1 cellular context compared by ENCODE assay signal in genomic region chr11:73162196-73162740, GRCh38.
TF ChIP-seq lines count a peak whose summit lies in the region.

No MANE protein-coding gene starts in this region.

TF ChIP-seq in IMR-90, 13 proteins besides CTCF, POLR2A, EP300 and RAD21 (continued from another document):
- TF ChIP-seq ELK1 (IDR thresholded peaks at IDR 0.05; ENCODE audit: borderline replicate concordance, low read depth, low read length): no peak
- TF ChIP-seq CHD1 (IDR thresholded peaks at IDR 0.05; ENCODE audit: low read depth, low read length): no peak
- TF ChIP-seq MAZ (IDR thresholded peaks at IDR 0.05; ENCODE audit: borderline replicate concordance, low read depth, low read length): no peak
- no peak for TF ChIP-seq RFX5 (IDR thresholded peaks at IDR 0.05; ENCODE audit: low read depth, low read length)
- no peak for TF ChIP-seq USF2 (IDR thresholded peaks at IDR 0.05; ENCODE audit: low read depth, low read length)
- TF ChIP-seq CEBPB (IDR thresholded peaks at IDR 0.05; ENCODE audit: low read depth, low read length): no peak
- TF ChIP-seq NFE2L2 (IDR thresholded peaks at IDR 0.05; ENCODE audit: low read depth, low read length): no peak
- no peak for TF ChIP-seq MAFK (IDR thresholded peaks at IDR 0.05; ENCODE audit: low read depth, low read length)
- no peak for TF ChIP-seq MXI1 (IDR thresholded peaks at IDR 0.05; ENCODE audit: borderline replicate concordance, low read depth, low read length)
- TF ChIP-seq RCOR1 (IDR thresholded peaks at IDR 0.05; ENCODE audit: insufficient replicate concordance, low read length): no peak
- no peak for TF ChIP-seq SMC3 (IDR thresholded peaks at IDR 0.05; ENCODE audit: low read depth, low read length)
